Comparison of ENCODE assay signal across 1 cellular context in the genomic region with DNA sequence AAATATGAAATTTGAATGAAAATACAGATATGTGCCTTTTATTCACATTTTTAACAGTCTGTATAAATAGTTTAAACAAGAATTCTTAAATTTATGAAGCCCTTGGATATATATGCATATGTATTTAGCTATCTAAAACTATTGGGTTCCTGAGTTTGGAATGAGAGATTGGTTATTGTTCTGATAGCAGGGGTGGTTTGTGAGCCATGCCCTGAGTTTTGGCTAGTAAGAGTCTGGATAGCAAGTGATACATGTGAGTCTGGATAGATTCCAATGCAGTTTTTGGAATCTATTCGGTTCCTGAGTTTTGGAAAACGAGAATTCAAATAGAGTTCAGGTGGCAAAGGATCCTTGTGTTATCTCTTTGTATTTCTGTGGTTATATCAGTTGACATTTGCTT.
TF ChIP-seq lines count a peak whose summit lies in the region.

No MANE protein-coding gene starts in this region.

TF ChIP-seq in H1, 55 proteins besides CTCF, POLR2A, EP300 and RAD21:
- TF ChIP-seq, protein P1, sequence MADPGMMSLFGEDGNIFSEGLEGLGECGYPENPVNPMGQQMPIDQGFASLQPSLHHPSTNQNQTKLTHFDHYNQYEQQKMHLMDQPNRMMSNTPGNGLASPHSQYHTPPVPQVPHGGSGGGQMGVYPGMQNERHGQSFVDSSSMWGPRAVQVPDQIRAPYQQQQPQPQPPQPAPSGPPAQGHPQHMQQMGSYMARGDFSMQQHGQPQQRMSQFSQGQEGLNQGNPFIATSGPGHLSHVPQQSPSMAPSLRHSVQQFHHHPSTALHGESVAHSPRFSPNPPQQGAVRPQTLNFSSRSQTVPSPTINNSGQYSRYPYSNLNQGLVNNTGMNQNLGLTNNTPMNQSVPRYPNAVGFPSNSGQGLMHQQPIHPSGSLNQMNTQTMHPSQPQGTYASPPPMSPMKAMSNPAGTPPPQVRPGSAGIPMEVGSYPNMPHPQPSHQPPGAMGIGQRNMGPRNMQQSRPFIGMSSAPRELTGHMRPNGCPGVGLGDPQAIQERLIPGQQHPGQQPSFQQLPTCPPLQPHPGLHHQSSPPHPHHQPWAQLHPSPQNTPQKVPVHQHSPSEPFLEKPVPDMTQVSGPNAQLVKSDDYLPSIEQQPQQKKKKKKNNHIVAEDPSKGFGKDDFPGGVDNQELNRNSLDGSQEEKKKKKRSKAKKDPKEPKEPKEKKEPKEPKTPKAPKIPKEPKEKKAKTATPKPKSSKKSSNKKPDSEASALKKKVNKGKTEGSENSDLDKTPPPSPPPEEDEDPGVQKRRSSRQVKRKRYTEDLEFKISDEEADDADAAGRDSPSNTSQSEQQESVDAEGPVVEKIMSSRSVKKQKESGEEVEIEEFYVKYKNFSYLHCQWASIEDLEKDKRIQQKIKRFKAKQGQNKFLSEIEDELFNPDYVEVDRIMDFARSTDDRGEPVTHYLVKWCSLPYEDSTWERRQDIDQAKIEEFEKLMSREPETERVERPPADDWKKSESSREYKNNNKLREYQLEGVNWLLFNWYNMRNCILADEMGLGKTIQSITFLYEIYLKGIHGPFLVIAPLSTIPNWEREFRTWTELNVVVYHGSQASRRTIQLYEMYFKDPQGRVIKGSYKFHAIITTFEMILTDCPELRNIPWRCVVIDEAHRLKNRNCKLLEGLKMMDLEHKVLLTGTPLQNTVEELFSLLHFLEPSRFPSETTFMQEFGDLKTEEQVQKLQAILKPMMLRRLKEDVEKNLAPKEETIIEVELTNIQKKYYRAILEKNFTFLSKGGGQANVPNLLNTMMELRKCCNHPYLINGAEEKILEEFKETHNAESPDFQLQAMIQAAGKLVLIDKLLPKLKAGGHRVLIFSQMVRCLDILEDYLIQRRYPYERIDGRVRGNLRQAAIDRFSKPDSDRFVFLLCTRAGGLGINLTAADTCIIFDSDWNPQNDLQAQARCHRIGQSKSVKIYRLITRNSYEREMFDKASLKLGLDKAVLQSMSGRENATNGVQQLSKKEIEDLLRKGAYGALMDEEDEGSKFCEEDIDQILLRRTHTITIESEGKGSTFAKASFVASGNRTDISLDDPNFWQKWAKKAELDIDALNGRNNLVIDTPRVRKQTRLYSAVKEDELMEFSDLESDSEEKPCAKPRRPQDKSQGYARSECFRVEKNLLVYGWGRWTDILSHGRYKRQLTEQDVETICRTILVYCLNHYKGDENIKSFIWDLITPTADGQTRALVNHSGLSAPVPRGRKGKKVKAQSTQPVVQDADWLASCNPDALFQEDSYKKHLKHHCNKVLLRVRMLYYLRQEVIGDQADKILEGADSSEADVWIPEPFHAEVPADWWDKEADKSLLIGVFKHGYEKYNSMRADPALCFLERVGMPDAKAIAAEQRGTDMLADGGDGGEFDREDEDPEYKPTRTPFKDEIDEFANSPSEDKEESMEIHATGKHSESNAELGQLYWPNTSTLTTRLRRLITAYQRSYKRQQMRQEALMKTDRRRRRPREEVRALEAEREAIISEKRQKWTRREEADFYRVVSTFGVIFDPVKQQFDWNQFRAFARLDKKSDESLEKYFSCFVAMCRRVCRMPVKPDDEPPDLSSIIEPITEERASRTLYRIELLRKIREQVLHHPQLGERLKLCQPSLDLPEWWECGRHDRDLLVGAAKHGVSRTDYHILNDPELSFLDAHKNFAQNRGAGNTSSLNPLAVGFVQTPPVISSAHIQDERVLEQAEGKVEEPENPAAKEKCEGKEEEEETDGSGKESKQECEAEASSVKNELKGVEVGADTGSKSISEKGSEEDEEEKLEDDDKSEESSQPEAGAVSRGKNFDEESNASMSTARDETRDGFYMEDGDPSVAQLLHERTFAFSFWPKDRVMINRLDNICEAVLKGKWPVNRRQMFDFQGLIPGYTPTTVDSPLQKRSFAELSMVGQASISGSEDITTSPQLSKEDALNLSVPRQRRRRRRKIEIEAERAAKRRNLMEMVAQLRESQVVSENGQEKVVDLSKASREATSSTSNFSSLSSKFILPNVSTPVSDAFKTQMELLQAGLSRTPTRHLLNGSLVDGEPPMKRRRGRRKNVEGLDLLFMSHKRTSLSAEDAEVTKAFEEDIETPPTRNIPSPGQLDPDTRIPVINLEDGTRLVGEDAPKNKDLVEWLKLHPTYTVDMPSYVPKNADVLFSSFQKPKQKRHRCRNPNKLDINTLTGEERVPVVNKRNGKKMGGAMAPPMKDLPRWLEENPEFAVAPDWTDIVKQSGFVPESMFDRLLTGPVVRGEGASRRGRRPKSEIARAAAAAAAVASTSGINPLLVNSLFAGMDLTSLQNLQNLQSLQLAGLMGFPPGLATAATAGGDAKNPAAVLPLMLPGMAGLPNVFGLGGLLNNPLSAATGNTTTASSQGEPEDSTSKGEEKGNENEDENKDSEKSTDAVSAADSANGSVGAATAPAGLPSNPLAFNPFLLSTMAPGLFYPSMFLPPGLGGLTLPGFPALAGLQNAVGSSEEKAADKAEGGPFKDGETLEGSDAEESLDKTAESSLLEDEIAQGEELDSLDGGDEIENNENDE (IDR thresholded peaks at IDR 0.05; ENCODE audit: insufficient replicate concordance, low read length) = no peak
- TF ChIP-seq KDM1A (IDR thresholded peaks at IDR 0.05; ENCODE audit: borderline replicate concordance, low read length) (no peak), HDAC6 (IDR thresholded peaks at IDR 0.05; ENCODE audit: low read depth, low read length) (no peak), KDM4A (IDR thresholded peaks at IDR 0.05; ENCODE audit: low read depth, low read length, severe bottlenecking) (no peak), NRF1 (IDR thresholded peaks at IDR 0.05; ENCODE audit: low read depth, low read length) (no peak), EGR1 (IDR thresholded peaks at IDR 0.05; ENCODE audit: borderline replicate concordance, low read depth, low read length) (no peak), BACH1 (IDR thresholded peaks at IDR 0.05; ENCODE audit: low read length) (no peak), ASH2L (IDR thresholded peaks at IDR 0.05; ENCODE audit: low read length) (no peak), CBX8 (IDR thresholded peaks at IDR 0.05; ENCODE audit: borderline replicate concordance, low read depth, low read length) (no peak), CHD1 (IDR thresholded peaks at IDR 0.05; ENCODE audit: low read depth, low read length) (no peak), CHD2 (IDR thresholded peaks at IDR 0.05; ENCODE audit: low read length) (no peak), RNF2 (IDR thresholded peaks at IDR 0.05; ENCODE audit: borderline replicate concordance, low read depth, low read length, missing control alignments, poor library complexity, severe bottlenecking) (no peak), POU5F1 (IDR thresholded peaks at IDR 0.05; ENCODE audit: low read depth, low read length) (no peak), RXRA (IDR thresholded peaks at IDR 0.05; ENCODE audit: insufficient read depth, low read depth, low read length) (no peak), HDAC2 (IDR thresholded peaks at IDR 0.05; ENCODE audit: borderline replicate concordance in 1 of 2, low read depth in 2 of 2, low read length in 2 of 2) (no peak), PHF8 (conservative IDR thresholded peaks at IDR 0.05; ENCODE audit: low read depth, low read length) (no peak), RBBP5 (IDR thresholded peaks at IDR 0.05; ENCODE audit: borderline replicate concordance, low read depth, low read length) (no peak)
